In the genomic region with DNA sequence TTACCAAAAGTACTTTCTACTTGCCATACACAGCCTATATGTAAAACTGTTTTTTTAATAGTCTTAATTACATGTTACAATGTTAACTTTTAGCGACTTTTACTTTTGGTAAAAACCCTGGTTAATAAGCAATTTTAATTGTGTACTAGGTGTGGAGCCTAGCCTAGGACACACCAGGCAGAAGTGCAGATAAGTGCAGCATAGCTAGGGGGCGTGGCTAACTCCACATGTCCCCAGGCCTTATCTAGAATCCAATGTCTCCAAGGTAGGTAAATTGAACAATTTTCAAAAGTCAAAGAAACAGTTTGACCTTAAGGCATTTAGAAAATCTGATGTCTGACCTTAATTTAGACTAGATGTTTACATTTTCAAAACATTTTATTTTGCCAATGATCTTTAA, we compare ENCODE assay signal across 26 cellular contexts.
"Had no signal": no experiment of that assay in that cellular context is flagged by ENCODE, and none has a peak within 500 bp of the region (broad histone marks: within the 10 kb centered on the region; RNA-seq: fewer than 3 reads in every experiment).

No MANE protein-coding gene starts in this region.

- H3K9me3 Mint-ChIP-seq: activated naive CD4-positive, alpha-beta T cell treated with anti-CD3 and anti-CD28 coated beads, Interleukin-2, amount 50 U/mL, for 24 hours; T-helper 1 cell treated with Interleukin-12 subunit alpha and Interleukin-12 subunit beta and Interleukin-4 antibody, amounts not matched to agents 30 μg/mL and 1 μg/mL, for 36 hours had no signal

- H3K27me3 Mint-ChIP-seq: activated naive CD4-positive, alpha-beta T cell treated with anti-CD3 and anti-CD28 coated beads, Interleukin-2, amount 50 U/mL, for 24 hours had no signal

- H3K36me3 Mint-ChIP-seq: activated naive CD4-positive, alpha-beta T cell treated with anti-CD3 and anti-CD28 coated beads, Interleukin-2, amount 50 U/mL, for 24 hours had no signal

- ATAC-seq: activated CD8-positive, alpha-beta T cell treated with anti-CD3 and anti-CD28 coated beads, Interleukin-2, amount 10 ng/mL, durations not matched to agents 7 days and 5 days; WTC11 had no signal

- H3K4me3 Mint-ChIP-seq: activated CD8-positive, alpha-beta T cell treated with anti-CD3 and anti-CD28 coated beads, Interleukin-2, amount 10 ng/mL, durations not matched to agents 7 days and 5 days; activated naive CD4-positive, alpha-beta T cell treated with anti-CD3 and anti-CD28 coated beads, Interleukin-2, amount 50 U/mL, for 24 hours; T-helper 1 cell treated with Interleukin-12 subunit alpha and Interleukin-12 subunit beta and Interleukin-4 antibody, amounts not matched to agents 30 μg/mL and 1 μg/mL, for 36 hours; WTC11 had no signal

- DNase-seq: activated CD4-positive, alpha-beta T cell treated with anti-CD3 and anti-CD28 coated beads for 48 hours; activated CD4-positive, alpha-beta T cell treated with anti-CD3 and anti-CD28 coated beads, Interleukin-2, amount 50 U/mL, for 4 hours; activated CD4-positive, CD25-positive, alpha-beta regulatory T cell treated with anti-CD3 and anti-CD28 coated beads, Interleukin-2, amount 50 U/mL, for 72 hours; activated CD8-positive, alpha-beta memory T cell treated with anti-CD3 and anti-CD28 coated beads, Interleukin-2, amount 50 U/mL, for 48 hours; activated CD8-positive, alpha-beta T cell treated with anti-CD3 and anti-CD28 coated beads, Interleukin-2, amount 10 ng/mL, durations not matched to agents 7 days and 5 days; activated effector memory CD4-positive, alpha-beta T cell treated with Interleukin-2 at 50 U/mL for 16 hours; activated naive CD4-positive, alpha-beta T cell; activated T-cell treated with anti-CD3 and anti-CD28 coated beads, Interleukin-2, amount 50 U/mL, for 1 hour; aorta; central memory CD4-positive, alpha-beta T cell; KBM-7; NCI-H1048; NCI-H146; NCI-H187 treated with DMSO at 0.1 percent for 48 hours; NCI-H2081 treated with DMSO at 0.1 percent for 48 hours; NCI-H2171; NCI-H2227 treated with DMSO at 0.1 percent for 48 hours; NCI-H446 treated with DMSO at 0.1 percent for 48 hours; NCI-H524 treated with DMSO at 0.1 percent for 48 hours; NK-92 treated with Interleukin-12 subunit alpha and Interleukin-12 subunit beta, amount 100 ng/mL, for 24 hours; Peyer's patch; Right ventricle myocardium superior had no signal

- H3K4me1 Mint-ChIP-seq: activated naive CD4-positive, alpha-beta T cell treated with anti-CD3 and anti-CD28 coated beads, Interleukin-2, amount 50 U/mL, for 24 hours had no signal

- H3K27me3 ChIP-seq: Peyer's patch had no signal

- H3K4me3 ChIP-seq: Peyer's patch had no signal

- H3K27ac ChIP-seq: Peyer's patch, RWPE1 had no signal

- H3K4me1 ChIP-seq: Peyer's patch had no signal

- H3K36me3 ChIP-seq: Peyer's patch had no signal

- H3K9me3 ChIP-seq: Peyer's patch had no signal

- H3K27ac Mint-ChIP-seq: activated CD8-positive, alpha-beta T cell treated with anti-CD3 and anti-CD28 coated beads, Interleukin-2, amount 10 ng/mL, durations not matched to agents 7 days and 5 days; activated naive CD4-positive, alpha-beta T cell treated with anti-CD3 and anti-CD28 coated beads, Interleukin-2, amount 50 U/mL, for 24 hours; T-helper 1 cell treated with Interleukin-12 subunit alpha and Interleukin-12 subunit beta and Interleukin-4 antibody, amounts not matched to agents 30 μg/mL and 1 μg/mL, for 36 hours; WTC11 had no signal
